Comparison of ENCODE assay signal across 8 cellular contexts in genomic region chr18:59268722-59269562, GRCh38. TPM values are rescaled to one million over a fixed set of nuclear protein-coding genes. Genes with fewer than 3 reads are reported as not detected.
DNase-seq lines count a peak whose midpoint lies in the region; ATAC-seq lines count a peak whose summit lies in the region.

No MANE protein-coding gene starts in this region.

- H3K4me3 ChIP-seq in subcutaneous abdominal adipose tissue (ENCODE audit: low read depth in 1 of 5, low read length in 5 of 5), result peak overlapping the region in 4 of 5 donors; percentile 34 to 52 (median 42)

- intact Hi-C loops in activated T-helper 2 cell treated with anti-CD3 and anti-CD28 coated beads, Interferon-gamma antibody, Interleukin-2, Interleukin-4, amounts not matched to agents 10 μg/mL and 5 μg/mL and 100 μg/mL, durations not matched to agents 14 hours and 24 hours and 36 hours (cut with micrococcal nuclease), result loop anchor here (1.0 to 5.0 kb wide), 3 partner anchors 185 to 1832 kb away; partner anchors contain the start of genes CCBE1 and ONECUT2

- H3K4me1 ChIP-seq in subcutaneous abdominal adipose tissue (ENCODE audit: control insufficient read depth in 5 of 5, insufficient read depth in 5 of 5, low read length in 5 of 5), result peaks cover 0 to 48% (median 43%) of the 10 kb centered on the region in 5 donors

- H3K9me3 ChIP-seq in subcutaneous abdominal adipose tissue (ENCODE audit: control insufficient read depth in 5 of 5, low read length in 5 of 5), result peaks cover 0 to 2% (median 0%) of the 10 kb centered on the region in 5 donors

- no peak overlapping the region for H3K27ac ChIP-seq in subcutaneous abdominal adipose tissue (ENCODE audit: low read depth, low read length)

- ATAC-seq in HG02970 (IDR thresholded peaks at IDR 0.05; ENCODE audit: low FRiP score, unreplicated experiment), result no peak

- H3K27me3 ChIP-seq in subcutaneous abdominal adipose tissue (ENCODE audit: control insufficient read depth in 5 of 5, insufficient read depth in 4 of 5, low read length in 5 of 5), result peaks cover 74 to 94% (median 88%) of the 10 kb centered on the region in 5 donors

- peak; percentile 41 for DNase-seq in stimulated activated CD4-positive, alpha-beta T cell treated with anti-CD3 and anti-CD28 coated beads, Interleukin-12 subunit alpha, Interleukin-12 subunit beta, amount 100 ng/mL, for 4 hours
- no peak for DNase-seq in stimulated activated CD4-positive, alpha-beta T cell treated with anti-CD3 and anti-CD28 coated beads, Interleukin-4, amount 100 ng/mL, for 24 hours
- peak; percentile 41 for DNase-seq in NCI-H1105 (lab: John Stamatoyannopoulos, UW)
- peak; percentile 40 for DNase-seq in activated T-helper 2 cell treated with anti-CD3 and anti-CD28 coated beads, Interferon-gamma antibody, Interleukin-2, Interleukin-4, amounts not matched to agents 10 μg/mL and 5 μg/mL and 100 μg/mL, durations not matched to agents 14 hours and 24 hours and 36 hours (ENCODE audit: low spot score)
- peak; percentile 42 for DNase-seq in kidney tubule cell (ENCODE audit: low spot score)
- no peak for DNase-seq in GM19240 (ENCODE audit: insufficient read length, low spot score)

- H3K36me3 ChIP-seq in subcutaneous abdominal adipose tissue (ENCODE audit: control insufficient read depth in 5 of 5, insufficient read depth in 5 of 5, low read length in 5 of 5), result no peaks in the 10 kb centered on the region

- H3K27ac Mint-ChIP-seq in activated T-helper 2 cell treated with anti-CD3 and anti-CD28 coated beads, Interferon-gamma antibody, Interleukin-2, Interleukin-4, amounts not matched to agents 10 μg/mL and 5 μg/mL and 100 μg/mL, durations not matched to agents 14 hours and 24 hours and 36 hours, result no peak overlapping the region

- no peaks in the 10 kb centered on the region for H3K9me3 Mint-ChIP-seq in activated T-helper 2 cell treated with anti-CD3 and anti-CD28 coated beads, Interferon-gamma antibody, Interleukin-2, Interleukin-4, amounts not matched to agents 10 μg/mL and 5 μg/mL and 100 μg/mL, durations not matched to agents 14 hours and 24 hours and 36 hours

- H3K9ac ChIP-seq in subcutaneous abdominal adipose tissue (ENCODE audit: low read length in 5 of 5), result no peak overlapping the region

- peak overlapping the region; percentile 37 for H3K4me3 Mint-ChIP-seq in activated T-helper 2 cell treated with anti-CD3 and anti-CD28 coated beads, Interferon-gamma antibody, Interleukin-2, Interleukin-4, amounts not matched to agents 10 μg/mL and 5 μg/mL and 100 μg/mL, durations not matched to agents 14 hours and 24 hours and 36 hours (ENCODE audit: low read depth)

- H3K27me3 Mint-ChIP-seq in activated T-helper 2 cell treated with anti-CD3 and anti-CD28 coated beads, Interferon-gamma antibody, Interleukin-2, Interleukin-4, amounts not matched to agents 10 μg/mL and 5 μg/mL and 100 μg/mL, durations not matched to agents 14 hours and 24 hours and 36 hours (ENCODE audit: low read depth), result peaks cover 77% of the 10 kb centered on the region

- H3K36me3 Mint-ChIP-seq in activated T-helper 2 cell treated with anti-CD3 and anti-CD28 coated beads, Interferon-gamma antibody, Interleukin-2, Interleukin-4, amounts not matched to agents 10 μg/mL and 5 μg/mL and 100 μg/mL, durations not matched to agents 14 hours and 24 hours and 36 hours (ENCODE audit: low read depth), result no peaks in the 10 kb centered on the region

- H3K4me1 Mint-ChIP-seq in activated T-helper 2 cell treated with anti-CD3 and anti-CD28 coated beads, Interferon-gamma antibody, Interleukin-2, Interleukin-4, amounts not matched to agents 10 μg/mL and 5 μg/mL and 100 μg/mL, durations not matched to agents 14 hours and 24 hours and 36 hours (ENCODE audit: low read depth), result peaks cover 16% of the 10 kb centered on the region

RNA-seq across cellular contexts. Expression of gene RAX, which starts 4.3 kb away (rescaled TPM):
- 0.32 TPM in 1 of 2 replicates, not detected in the other for total RNA-seq in activated T-helper 2 cell treated with anti-CD3 and anti-CD28 coated beads, Interferon-gamma antibody, Interleukin-2, Interleukin-4, amounts not matched to agents 10 μg/mL and 5 μg/mL and 100 μg/mL, durations not matched to agents 14 hours and 24 hours and 36 hours

RNA-seq across cellular contexts. Expression of gene GRP, which starts 49.0 kb away (rescaled TPM):
- not detected in 2 replicates for total RNA-seq in activated T-helper 2 cell treated with anti-CD3 and anti-CD28 coated beads, Interferon-gamma antibody, Interleukin-2, Interleukin-4, amounts not matched to agents 10 μg/mL and 5 μg/mL and 100 μg/mL, durations not matched to agents 14 hours and 24 hours and 36 hours

RNA-seq across cellular contexts. Expression of gene CPLX4, which starts 49.5 kb away (rescaled TPM):
- total RNA-seq in activated T-helper 2 cell treated with anti-CD3 and anti-CD28 coated beads, Interferon-gamma antibody, Interleukin-2, Interleukin-4, amounts not matched to agents 10 μg/mL and 5 μg/mL and 100 μg/mL, durations not matched to agents 14 hours and 24 hours and 36 hours, result not detected in 2 replicates

Comparison
In these comparisons a context has a peak if more than half of its experiments do, and no peak if none do; other contexts are left out.
1. DNase-seq: peak in stimulated activated CD4-positive, alpha-beta T cell treated with anti-CD3 and anti-CD28 coated beads, Interleukin-12 subunit alpha, Interleukin-12 subunit beta, amount 100 ng/mL, for 4 hours (single experiment), NCI-H1105 (single experiment), activated T-helper 2 cell treated with anti-CD3 and anti-CD28 coated beads, Interferon-gamma antibody, Interleukin-2, Interleukin-4, amounts not matched to agents 10 μg/mL and 5 μg/mL and 100 μg/mL, durations not matched to agents 14 hours and 24 hours and 36 hours (single experiment) and kidney tubule cell (single experiment); none in stimulated activated CD4-positive, alpha-beta T cell treated with anti-CD3 and anti-CD28 coated beads, Interleukin-4, amount 100 ng/mL, for 24 hours (single experiment) and GM19240 (single experiment).